In the genomic region with DNA sequence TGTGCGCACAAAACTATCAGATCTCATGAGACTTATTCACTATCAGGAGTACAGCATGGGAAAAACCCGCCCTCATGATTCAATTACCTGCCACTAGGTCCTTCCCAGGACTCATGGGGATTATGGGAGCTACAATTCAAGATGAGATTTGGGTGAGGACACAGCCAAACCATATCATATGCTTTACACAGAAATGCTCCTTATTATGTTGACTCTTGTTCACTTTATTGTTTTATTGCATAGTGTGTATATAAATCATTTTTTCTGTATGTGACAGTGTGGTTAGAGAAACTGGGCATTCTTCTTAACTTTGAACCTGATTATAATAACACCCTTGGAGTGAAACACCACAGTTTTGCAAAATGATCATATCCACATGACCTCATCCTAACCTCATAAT, we compare ENCODE assay signal across 29 cellular contexts.
DNase-seq lines count a peak whose midpoint lies in the region; ATAC-seq, FAIRE-seq and TF ChIP-seq lines count a peak whose summit lies in the region.
"Had no signal": no experiment of that assay in that cellular context is flagged by ENCODE, and none has a peak within 500 bp of the region (broad histone marks: within the 10 kb centered on the region; RNA-seq: fewer than 3 reads in every experiment).

No MANE protein-coding gene starts in this region.

- H3K9me3 ChIP-seq in WERI-Rb-1 (ENCODE audit: severe bottlenecking) (peaks cover 15% of the 10 kb centered on the region), neural progenitor cell (ENCODE audit: low read depth) (no peaks in the 10 kb centered on the region), small intestine (ENCODE audit: control insufficient read depth, low read depth) (no peaks in the 10 kb centered on the region), right lobe of liver (no peaks in the 10 kb centered on the region), MG63 (no peaks in the 10 kb centered on the region; the same call in none of the 2 replicates)
- H3K9me3 ChIP-seq: BE2C had no signal

- H3K27me3 Mint-ChIP-seq in neural progenitor cell (ENCODE audit: insufficient read depth, low read depth), result peaks cover 32% of the 10 kb centered on the region

- ATAC-seq in left colon (peak; percentile 94), left cardiac atrium (no peak), right lobe of liver (no peak), HG03280 (IDR thresholded peaks at IDR 0.05; ENCODE audit: unreplicated experiment) (no peak)
- ATAC-seq: GM12878 had no signal

- H3K27ac ChIP-seq in WERI-Rb-1 (no peak overlapping the region), neural progenitor cell (no peak overlapping the region), small intestine (ENCODE audit: low read depth in 1 of 2, low read length in 1 of 2) (no peak overlapping the region), right lobe of liver (no peak overlapping the region)
- H3K27ac ChIP-seq: BLaER1 had no signal

- H3K9me3 Mint-ChIP-seq in neural progenitor cell, result peaks cover 23% of the 10 kb centered on the region

- no peak for TF ChIP-seq POLR2A in right lobe of liver (IDR thresholded peaks at IDR 0.05)

- H3K79me2 ChIP-seq in neural progenitor cell (ENCODE audit: low read depth), result no peaks in the 10 kb centered on the region

- TF ChIP-seq CTCF in WERI-Rb-1 (IDR thresholded peaks at IDR 0.05; ENCODE audit: low read depth, low read length) (no peak), neural progenitor cell (IDR thresholded peaks at IDR 0.05) (no peak), right lobe of liver (IDR thresholded peaks at IDR 0.05) (no peak)

- no peaks in the 10 kb centered on the region for H3K36me3 ChIP-seq in WERI-Rb-1
- no peaks in the 10 kb centered on the region for H3K36me3 ChIP-seq in neural progenitor cell
- no peaks in the 10 kb centered on the region for H3K36me3 ChIP-seq in small intestine (ENCODE audit: control insufficient read depth in 2 of 2, insufficient read depth in 2 of 2, low read length in 2 of 2)
- no peaks in the 10 kb centered on the region for H3K36me3 ChIP-seq in right lobe of liver
- H3K36me3 ChIP-seq in MG63, result no peaks in the 10 kb centered on the region
- H3K36me3 ChIP-seq: BE2C, BLaER1 had no signal

- 21 to 69% (median 31%) methylated on average over 2 of the region's 2 CpGs for WGBS in small intestine, 3 donors
- 85% methylated on average over 2 of the region's 2 CpGs for WGBS in right lobe of liver (ENCODE audit: insufficient coverage, low coverage, low lambda C conversion rate, missing lambda C conversion rate)

- peaks cover 45% of the 10 kb centered on the region for H3F3A ChIP-seq in neural progenitor cell (ENCODE audit: low read depth)

- H3K9ac ChIP-seq in neural progenitor cell, result no peak overlapping the region
- H3K9ac ChIP-seq: BLaER1 had no signal

- intact Hi-C loops in left colon (cut with DNase I, micrococcal nuclease) (no loop called here), left cardiac atrium (cut with DNase I) (no loop called here), right lobe of liver (cut with DNase I) (no loop called here)

- peak overlapping the region; percentile 58 for H3K4me3 Mint-ChIP-seq in neural progenitor cell
- H3K4me3 Mint-ChIP-seq: CD14-positive monocyte; CD4-positive, CD25-positive, alpha-beta regulatory T cell had no signal

- H3K36me3 Mint-ChIP-seq in neural progenitor cell, result peaks cover 5% of the 10 kb centered on the region
- H3K36me3 Mint-ChIP-seq: CD14-positive monocyte; CD4-positive, alpha-beta memory T cell; CD4-positive, CD25-positive, alpha-beta regulatory T cell had no signal

- no peaks in the 10 kb centered on the region for H3K27me3 ChIP-seq in WERI-Rb-1 (ENCODE audit: insufficient read depth, low read depth, severe bottlenecking)
- no peaks in the 10 kb centered on the region for H3K27me3 ChIP-seq in neural progenitor cell
- no peaks in the 10 kb centered on the region for H3K27me3 ChIP-seq in small intestine (ENCODE audit: control insufficient read depth in 2 of 2, insufficient read depth in 2 of 2, low read length in 2 of 2)
- H3K27me3 ChIP-seq in right lobe of liver, result no peaks in the 10 kb centered on the region
- H3K27me3 ChIP-seq in MG63, result no peaks in the 10 kb centered on the region
- H3K27me3 ChIP-seq: BE2C, BLaER1 had no signal

- peaks cover 62% of the 10 kb centered on the region for H3K4me1 Mint-ChIP-seq in neural progenitor cell
- H3K4me1 Mint-ChIP-seq: CD14-positive monocyte; CD4-positive, alpha-beta memory T cell; CD4-positive, CD25-positive, alpha-beta regulatory T cell; CD8-positive, alpha-beta memory T cell had no signal

- no peak overlapping the region for H2AFZ ChIP-seq in neural progenitor cell (replicated peaks)

- H3K27ac Mint-ChIP-seq in neural progenitor cell, result peak overlapping the region; percentile 65
- H3K27ac Mint-ChIP-seq: CD14-positive monocyte; CD4-positive, CD25-positive, alpha-beta regulatory T cell had no signal

- FAIRE-seq in small intestine (lab: Jason Lieb, UNC), result no peak
- FAIRE-seq: A204.1, GM12878, GM12892, GM18507 had no signal

- H4K20me1 ChIP-seq in neural progenitor cell (ENCODE audit: low read depth), result no peaks in the 10 kb centered on the region
- H4K20me1 ChIP-seq: BLaER1 had no signal

- DNase-seq in WERI-Rb-1, result peak; percentile 2
- DNase-seq in left colon, result peak in 1 of 2 donors; percentile 14
- no peak for DNase-seq in neural progenitor cell (ENCODE audit: low spot score)
- DNase-seq in small intestine, result peak; percentile 5
- DNase-seq in left cardiac atrium, result no peak
- DNase-seq in right lobe of liver, result no peak
- DNase-seq in MG63, result no peak
- DNase-seq: 8988T; ACHN; BE2C; C1 segment of cervical spinal cord; CD4-positive, alpha-beta memory T cell; CD4-positive, CD25-positive, alpha-beta regulatory T cell; CD8-positive, alpha-beta memory T cell; COR-L47; DMS 273 treated with DMSO at 0.1 percent for 48 hours; DMS153; DMS53; DMS79; DND-41; EL; GDM1 had no signal

- H3K4me2 ChIP-seq in neural progenitor cell, result no peak overlapping the region
- H3K4me2 ChIP-seq: BLaER1 had no signal

- no peak overlapping the region for H3K4me3 ChIP-seq in WERI-Rb-1 (ENCODE audit: low read depth, low read length)
- no peak overlapping the region for H3K4me3 ChIP-seq in neural progenitor cell
- H3K4me3 ChIP-seq in small intestine (ENCODE audit: low read depth in 1 of 2, low read length in 2 of 2), result no peak overlapping the region
- H3K4me3 ChIP-seq in right lobe of liver, result no peak overlapping the region
- no peak overlapping the region for H3K4me3 ChIP-seq in MG63
- H3K4me3 ChIP-seq: BLaER1, GM12878 had no signal

- peaks cover 74% of the 10 kb centered on the region for H3K4me1 ChIP-seq in neural progenitor cell
- no peaks in the 10 kb centered on the region for H3K4me1 ChIP-seq in small intestine (ENCODE audit: control insufficient read depth in 2 of 2, insufficient read depth in 1 of 2, low read depth in 1 of 2, low read length in 1 of 2)
- no peaks in the 10 kb centered on the region for H3K4me1 ChIP-seq in right lobe of liver
- H3K4me1 ChIP-seq: BE2C had no signal

Comparison
In these comparisons a context has a peak if more than half of its experiments do, and no peak if none do; other contexts are left out.
1. DNase-seq: peak in WERI-Rb-1 (single experiment) and small intestine (single experiment); none in neural progenitor cell (single experiment), left cardiac atrium (single experiment), right lobe of liver (0 of 3) and MG63 (single experiment).